9 cellular contexts compared by ENCODE assay signal in the genomic region with DNA sequence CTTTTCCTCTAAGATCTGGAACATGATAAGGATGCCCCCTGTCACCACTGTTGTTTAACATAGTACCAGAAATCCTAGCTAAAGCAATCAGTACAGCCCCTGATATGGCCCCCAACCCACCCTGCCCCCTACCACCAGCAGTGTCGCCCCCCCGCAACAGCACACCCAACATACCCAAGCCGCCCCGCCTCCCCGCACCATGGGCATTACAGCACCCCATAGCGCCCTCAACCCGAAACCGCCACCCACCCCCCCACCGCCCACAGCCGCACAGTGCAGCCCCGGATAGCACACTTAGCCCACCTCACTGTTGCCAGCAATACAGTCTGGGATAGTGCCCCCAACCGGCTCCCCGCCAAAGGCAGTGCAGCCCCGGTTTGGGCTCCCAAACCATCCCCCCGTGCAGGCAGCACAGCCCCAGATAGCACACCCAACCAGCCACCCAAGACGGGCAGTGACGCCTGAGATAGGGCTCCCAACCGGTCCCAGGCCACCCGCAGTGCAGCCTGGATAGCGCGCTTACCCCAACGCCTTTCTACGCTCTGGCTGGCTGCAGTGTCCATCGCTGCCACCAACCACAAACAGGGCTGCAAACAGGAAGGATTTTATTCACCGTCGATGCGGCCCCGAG. TPM values are rescaled to one million over a fixed set of nuclear protein-coding genes. Genes with fewer than 3 reads are reported as not detected.
DNase-seq lines count a peak whose midpoint lies in the region; TF ChIP-seq lines count a peak whose summit lies in the region.
"Not testable (repeated sequence)": the region's sequence is repeated elsewhere in the genome, so short reads cannot be mapped to it uniquely, and the experiment has no call there.
"Had no signal": no experiment of that assay in that cellular context is flagged by ENCODE, and none has a peak within 500 bp of the region (broad histone marks: within the 10 kb centered on the region; RNA-seq: fewer than 3 reads in every experiment).

No MANE protein-coding gene starts in this region.

- H3K27me3 ChIP-seq in Loucy (ENCODE audit: insufficient read depth, low read length, poor library complexity, severe bottlenecking); fibroblast of lung (ENCODE audit: control insufficient read depth, insufficient read depth, low read length); liver (ENCODE audit: control insufficient read depth in 4 of 4, insufficient read depth in 4 of 4, low read length in 3 of 4); uterus: not testable (repeated sequence)

- H3K4me3 ChIP-seq in Loucy (ENCODE audit: low read length, poor library complexity, severe bottlenecking) (peak overlapping the region; percentile 84), astrocyte of the spinal cord (ENCODE audit: low read depth, low read length) (peak overlapping the region; percentile 59), fibroblast of lung (replicated peaks in 1 of 4; ENCODE audit: control extremely low read depth in 1 of 4, insufficient read depth in 1 of 4, low read depth in 3 of 4, low read length in 4 of 4) (peak overlapping the region; percentile 62 to 71 (median 68)), liver (ENCODE audit: low read depth in 1 of 3, low read length in 3 of 3) (peak overlapping the region; percentile 63 to 83 (median 66)), uterus (peak overlapping the region; percentile 59 to 95)

- peaks cover 74% of the 10 kb centered on the region for H3K79me2 ChIP-seq in Loucy (ENCODE audit: insufficient read depth, low read length)
- H3K79me2 ChIP-seq in fibroblast of lung (ENCODE audit: control insufficient read depth, insufficient read depth, low read length) = not testable (repeated sequence)

- not testable (repeated sequence) for H3F3A ChIP-seq in Loucy (ENCODE audit: low read depth)

- peak overlapping the region; percentile 93 for H3K27ac Mint-ChIP-seq in progenitor cell of endocrine pancreas

- not testable (repeated sequence) for H3K4me1 ChIP-seq in Loucy (ENCODE audit: insufficient read depth, low read length, poor library complexity, severe bottlenecking); fibroblast of lung (ENCODE audit: control insufficient read depth, extremely low read depth, insufficient read depth, low read length); liver (ENCODE audit: control insufficient read depth in 4 of 4, insufficient read depth in 4 of 4, low read length in 3 of 4); uterus

- not testable (repeated sequence) for H3K9me3 Mint-ChIP-seq in progenitor cell of endocrine pancreas (ENCODE audit: low read depth)

- TF ChIP-seq POLR2A in uterus (IDR thresholded peaks at IDR 0.05) = not testable (repeated sequence)

- H3K4me2 ChIP-seq in Loucy (ENCODE audit: low read depth, low read length, poor library complexity, severe bottlenecking) = peak overlapping the region; percentile 65
- H3K4me2 ChIP-seq in fibroblast of lung (ENCODE audit: extremely low read depth, insufficient read depth, low read length) = not testable (repeated sequence)

- not testable (repeated sequence) for TF ChIP-seq RAD21 in liver (IDR thresholded peaks at IDR 0.05)

- 1% methylated on average over 28 of the region's 28 CpGs for WGBS in liver

- H3K27ac ChIP-seq in fibroblast of lung (ENCODE audit: insufficient read depth, low read length) = not testable (repeated sequence)
- H3K27ac ChIP-seq in liver (ENCODE audit: low read depth in 1 of 2, low read length in 2 of 2) (peak overlapping the region; percentile 7 to 50), uterus (peak overlapping the region; percentile 55 to 77)

- not testable (repeated sequence) for H3K27me3 Mint-ChIP-seq in progenitor cell of endocrine pancreas

- not testable (repeated sequence) for H3K36me3 Mint-ChIP-seq in progenitor cell of endocrine pancreas (ENCODE audit: insufficient read depth)

- peak overlapping the region; percentile 88 for H3K4me3 Mint-ChIP-seq in progenitor cell of endocrine pancreas (ENCODE audit: low read depth)

- not testable (repeated sequence) for H3K4me1 Mint-ChIP-seq in progenitor cell of endocrine pancreas (ENCODE audit: low read depth)

- not testable (repeated sequence) for H3K9me2 ChIP-seq in Loucy (replicated peaks; ENCODE audit: low read depth, low read length)

- TF ChIP-seq CTCF in Loucy (conservative IDR thresholded peaks at IDR 0.05; ENCODE audit: low read length); astrocyte of the spinal cord (IDR thresholded peaks at IDR 0.05; ENCODE audit: low read depth, low read length); fibroblast of lung (conservative IDR thresholded peaks at IDR 0.05 in 1 of 2, IDR thresholded peaks at IDR 0.05 in 1 of 2; ENCODE audit: low read depth in 1 of 2, low read length in 2 of 2); liver (IDR thresholded peaks at IDR 0.05; ENCODE audit: low read depth, low read length, missing input control); progenitor cell of endocrine pancreas (IDR thresholded peaks at IDR 0.05; ENCODE audit: unreplicated experiment); uterus (IDR thresholded peaks at IDR 0.05): not testable (repeated sequence)

- in situ Hi-C loops in astrocyte of the spinal cord (cut with HindIII; ENCODE audit: low sequenced_read_pairs) = not testable (repeated sequence)

- H3K9me3 ChIP-seq in Loucy (ENCODE audit: insufficient read depth, low read depth, low read length); fibroblast of lung (ENCODE audit: control insufficient read depth, insufficient read depth, low read depth, low read length); liver (ENCODE audit: control insufficient read depth in 4 of 4, low read length in 3 of 4); uterus: not testable (repeated sequence)

- intact Hi-C loops in uterus (cut with DNase I; ENCODE audit: low total_unique reads) = not testable (repeated sequence)

- peak overlapping the region; percentile 79 for H3K9ac ChIP-seq in Loucy (ENCODE audit: low read depth, low read length, poor library complexity, severe bottlenecking)
- not testable (repeated sequence) for H3K9ac ChIP-seq in fibroblast of lung (ENCODE audit: insufficient read depth, low read length); liver (ENCODE audit: low read depth in 1 of 2, low read length in 2 of 2)

- peaks cover 13% of the 10 kb centered on the region for H4K20me1 ChIP-seq in Loucy (ENCODE audit: insufficient read depth, low read length, poor library complexity, severe bottlenecking)
- H4K20me1 ChIP-seq in fibroblast of lung (ENCODE audit: control insufficient read depth, extremely low read depth, insufficient read depth, low read length) = not testable (repeated sequence)

- not testable (repeated sequence) for H2AFZ ChIP-seq in Loucy (ENCODE audit: low read length)
- peak overlapping the region; percentile 76 for H2AFZ ChIP-seq in fibroblast of lung (ENCODE audit: low read length)

- DNase-seq in ELR (ENCODE audit: low read depth) (peak; percentile 37), T-helper 9 cell (peak; percentile 8), fibroblast of lung (ENCODE audit: low read depth in 2 of 2) (peak; percentile 11 to 21)
- DNase-seq in astrocyte of the spinal cord (ENCODE audit: low read depth, low spot score); progenitor cell of endocrine pancreas (ENCODE audit: low spot score, unreplicated experiment); uterus: not testable (repeated sequence)

- not testable (repeated sequence) for H3K36me3 ChIP-seq in Loucy (ENCODE audit: insufficient read depth, low read length); fibroblast of lung (ENCODE audit: control insufficient read depth, insufficient read depth, low read length); liver (ENCODE audit: control insufficient read depth in 4 of 4, insufficient read depth in 3 of 4, low read depth in 1 of 4, low read length in 3 of 4); uterus

RNA-seq across cellular contexts. Expression of gene VPREB1, which starts 52.7 kb away (rescaled TPM):
- total RNA-seq in fibroblast of lung = not detected in 2 replicates
- polyA plus RNA-seq in fibroblast of lung = not detected in 2 replicates
- not detected in 2 replicates for polyA plus RNA-seq in fibroblast of lung (2012)
- not detected in 2 replicates for polyA minus RNA-seq in fibroblast of lung (ENCODE audit: low replicate concordance)
- 1 to 10 TPM in 1 of 2 donors, not detected in 1; 1.1 TPM for total RNA-seq in liver
- not detected for polyA plus RNA-seq in liver
- total RNA-seq in progenitor cell of endocrine pancreas = not detected in 2 replicates
- 1 to 10 TPM in 1 of 4 donors, not detected in 3; 2.6 TPM for total RNA-seq in uterus
- total RNA-seq: esophagus mucosa had no signal
